8 cellular contexts compared by ENCODE assay signal in genomic region chr20:19974621-19975435, GRCh38. TPM values are rescaled to one million over a fixed set of nuclear protein-coding genes. Genes with fewer than 3 reads are reported as not detected.
DNase-seq lines count a peak whose midpoint lies in the region; ATAC-seq and TF ChIP-seq lines count a peak whose summit lies in the region.

No MANE protein-coding gene starts in this region.

- H3K36me3 Mint-ChIP-seq in dendritic cell treated with granulocyte-macrophage colony-stimulating factor and Interleukin-4, amounts not matched to agents 40 ng/mL and 50 ng/mL, for 4 days (ENCODE audit: low read depth), result peaks cover 76% of the 10 kb centered on the region
- no peaks in the 10 kb centered on the region for H3K36me3 Mint-ChIP-seq in activated naive CD4-positive, alpha-beta T cell treated with anti-CD3 and anti-CD28 coated beads, Interleukin-2, amount 50 U/mL, for 72 hours

- peak; percentile 31 for DNase-seq in DMS153 (lab: John Stamatoyannopoulos, UW)
- DNase-seq in NCI-H510A (lab: John Stamatoyannopoulos, UW), result peak; percentile 38
- DNase-seq in lung microvascular endothelial cell (ENCODE audit: low read depth in 2 of 2), result peak; percentile 60 to 82
- peak; percentile 92 to 98 for DNase-seq in tibial artery
- DNase-seq in activated naive CD4-positive, alpha-beta T cell treated with anti-CD3 and anti-CD28 coated beads, Interleukin-2, amount 50 U/mL, for 72 hours (ENCODE audit: low spot score in 2 of 2), result no peak
- no peak for DNase-seq in NCI-H748 (lab: John Stamatoyannopoulos, UW; ENCODE audit: unreplicated experiment)

- peaks cover 4 to 16% (median 13%) of the 10 kb centered on the region in 3 donors for H3K36me3 ChIP-seq in tibial artery

- H3K27me3 ChIP-seq in tibial artery, result no peaks in the 10 kb centered on the region

- peak overlapping the region; percentile 90 for H3K27ac Mint-ChIP-seq in dendritic cell treated with granulocyte-macrophage colony-stimulating factor and Interleukin-4, amounts not matched to agents 40 ng/mL and 50 ng/mL, for 4 days
- no peak overlapping the region for H3K27ac Mint-ChIP-seq in activated naive CD4-positive, alpha-beta T cell treated with anti-CD3 and anti-CD28 coated beads, Interleukin-2, amount 50 U/mL, for 72 hours

- H3K9me3 Mint-ChIP-seq in dendritic cell treated with granulocyte-macrophage colony-stimulating factor and Interleukin-4, amounts not matched to agents 40 ng/mL and 50 ng/mL, for 4 days, result no peaks in the 10 kb centered on the region
- H3K9me3 Mint-ChIP-seq in activated naive CD4-positive, alpha-beta T cell treated with anti-CD3 and anti-CD28 coated beads, Interleukin-2, amount 50 U/mL, for 72 hours, result no peaks in the 10 kb centered on the region

- H3K4me1 Mint-ChIP-seq in dendritic cell treated with granulocyte-macrophage colony-stimulating factor and Interleukin-4, amounts not matched to agents 40 ng/mL and 50 ng/mL, for 4 days (ENCODE audit: low read depth), result peaks cover 88% of the 10 kb centered on the region

- no peak for TF ChIP-seq CTCF in tibial artery (IDR thresholded peaks at IDR 0.05)

- no peaks in the 10 kb centered on the region for H3K9me3 ChIP-seq in tibial artery

- ATAC-seq in GM21825 (IDR thresholded peaks at IDR 0.05; ENCODE audit: unreplicated experiment), result no peak
- no peak for ATAC-seq in activated naive CD4-positive, alpha-beta T cell treated with anti-CD3 and anti-CD28 coated beads, Interleukin-2, amount 50 U/mL, for 72 hours

- peak overlapping the region; percentile 87 for H3K4me3 Mint-ChIP-seq in dendritic cell treated with granulocyte-macrophage colony-stimulating factor and Interleukin-4, amounts not matched to agents 40 ng/mL and 50 ng/mL, for 4 days

- H3K27ac ChIP-seq in tibial artery, result peak overlapping the region; percentile 85 to 87

- peak overlapping the region; percentile 66 to 68 for H3K4me3 ChIP-seq in tibial artery

- intact Hi-C loops in dendritic cell treated with granulocyte-macrophage colony-stimulating factor and Interleukin-4, amounts not matched to agents 40 ng/mL and 50 ng/mL, for 4 days (cut with micrococcal nuclease), result loop anchor here (5.0 kb wide), 2 partner anchors 33 to 73 kb away; no protein-coding TSS in a partner anchor
- intact Hi-C loops in tibial artery (cut with DNase I; ENCODE audit: low total_unique reads), result no loop called here

- H3K27me3 Mint-ChIP-seq in dendritic cell treated with granulocyte-macrophage colony-stimulating factor and Interleukin-4, amounts not matched to agents 40 ng/mL and 50 ng/mL, for 4 days, result no peaks in the 10 kb centered on the region

- H3K4me1 ChIP-seq in tibial artery, result peaks cover 0 to 67% (median 44%) of the 10 kb centered on the region in 4 donors

RNA-seq across cellular contexts. Expression of gene NAA20, which starts 42.3 kb away (rescaled TPM):
- 36.3 and 37.9 TPM in 2 replicates for total RNA-seq in lung microvascular endothelial cell
- total RNA-seq in activated naive CD4-positive, alpha-beta T cell treated with anti-CD3 and anti-CD28 coated beads, Interleukin-2, amount 50 U/mL, for 72 hours, result 10 to 100 TPM; 50.5 to 67.5 TPM

Comparison
In these comparisons a context has a peak if more than half of its experiments do, and no peak if none do; other contexts are left out.
1. DNase-seq: peak in DMS153 (single experiment), NCI-H510A (single experiment), lung microvascular endothelial cell (2 of 2) and tibial artery (2 of 2); none in activated naive CD4-positive, alpha-beta T cell treated with anti-CD3 and anti-CD28 coated beads, Interleukin-2, amount 50 U/mL, for 72 hours (0 of 2) and NCI-H748 (single experiment).